9 cellular contexts compared by ENCODE assay signal in genomic region chr1:22588899-22589422, GRCh38. TPM values are rescaled to one million over a fixed set of nuclear protein-coding genes. Genes with fewer than 3 reads are reported as not detected.
"Had no signal": no experiment of that assay in that cellular context is flagged by ENCODE, and none has a peak within 500 bp of the region (broad histone marks: within the 10 kb centered on the region; RNA-seq: fewer than 3 reads in every experiment).

No MANE protein-coding gene starts in this region.

- FAIRE-seq: H1, H54, HTR-8/SVneo, K562 had no signal

- H3K4me2 ChIP-seq: GM23338 had no signal

- H3K4me3 ChIP-seq: GM23338, K562 had no signal

- H2AFZ ChIP-seq: GM23338 had no signal

- ATAC-seq: GM23338, K562 had no signal

- DNase-seq: H9, HCEC 1CT, KG1 had no signal

RNA-seq across cellular contexts. Expression of gene EPHA8, which starts 25.7 kb away (rescaled TPM):
- total RNA-seq: HT-29, K562 had no signal
- polyA plus RNA-seq: K562 had no signal

RNA-seq across cellular contexts. Expression of gene C1QA, which starts 47.5 kb away (rescaled TPM):
- total RNA-seq: GM23338, H1, H9, HT-29 had no signal
- polyA plus RNA-seq: GM23338, H1, K562 had no signal

RNA-seq across cellular contexts. Expression of gene C1QC, which starts 54.5 kb away (rescaled TPM):
- total RNA-seq: GM23338, H1, H9, HT-29 had no signal
- polyA plus RNA-seq: GM23338, H1, K562 had no signal
